Comparison of ENCODE assay signal across 1 cellular context in the genomic region with DNA sequence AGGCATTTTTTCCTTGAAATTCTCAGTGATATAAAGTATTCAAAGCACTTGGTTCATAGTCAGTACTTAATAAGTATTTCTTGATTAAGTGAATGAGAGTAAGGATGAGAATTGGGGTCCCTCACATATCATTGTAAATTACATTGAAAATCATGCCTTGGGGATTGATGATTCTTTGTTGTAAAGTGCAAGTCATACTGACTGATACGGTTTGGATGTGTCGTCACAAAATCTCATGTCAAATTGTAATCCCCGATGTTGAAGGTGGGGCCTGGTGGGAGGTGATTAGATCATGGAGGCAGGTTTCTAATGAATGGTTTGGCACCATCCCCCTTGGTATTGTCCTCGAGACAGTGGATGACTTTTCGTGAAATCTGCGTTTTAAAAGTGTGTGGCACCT.
TF ChIP-seq lines count a peak whose summit lies in the region.

No MANE protein-coding gene starts in this region.

TF ChIP-seq in GM23338, 12 proteins besides CTCF, POLR2A, EP300 and RAD21 (continued from another document):
- TF ChIP-seq, protein P1, sequence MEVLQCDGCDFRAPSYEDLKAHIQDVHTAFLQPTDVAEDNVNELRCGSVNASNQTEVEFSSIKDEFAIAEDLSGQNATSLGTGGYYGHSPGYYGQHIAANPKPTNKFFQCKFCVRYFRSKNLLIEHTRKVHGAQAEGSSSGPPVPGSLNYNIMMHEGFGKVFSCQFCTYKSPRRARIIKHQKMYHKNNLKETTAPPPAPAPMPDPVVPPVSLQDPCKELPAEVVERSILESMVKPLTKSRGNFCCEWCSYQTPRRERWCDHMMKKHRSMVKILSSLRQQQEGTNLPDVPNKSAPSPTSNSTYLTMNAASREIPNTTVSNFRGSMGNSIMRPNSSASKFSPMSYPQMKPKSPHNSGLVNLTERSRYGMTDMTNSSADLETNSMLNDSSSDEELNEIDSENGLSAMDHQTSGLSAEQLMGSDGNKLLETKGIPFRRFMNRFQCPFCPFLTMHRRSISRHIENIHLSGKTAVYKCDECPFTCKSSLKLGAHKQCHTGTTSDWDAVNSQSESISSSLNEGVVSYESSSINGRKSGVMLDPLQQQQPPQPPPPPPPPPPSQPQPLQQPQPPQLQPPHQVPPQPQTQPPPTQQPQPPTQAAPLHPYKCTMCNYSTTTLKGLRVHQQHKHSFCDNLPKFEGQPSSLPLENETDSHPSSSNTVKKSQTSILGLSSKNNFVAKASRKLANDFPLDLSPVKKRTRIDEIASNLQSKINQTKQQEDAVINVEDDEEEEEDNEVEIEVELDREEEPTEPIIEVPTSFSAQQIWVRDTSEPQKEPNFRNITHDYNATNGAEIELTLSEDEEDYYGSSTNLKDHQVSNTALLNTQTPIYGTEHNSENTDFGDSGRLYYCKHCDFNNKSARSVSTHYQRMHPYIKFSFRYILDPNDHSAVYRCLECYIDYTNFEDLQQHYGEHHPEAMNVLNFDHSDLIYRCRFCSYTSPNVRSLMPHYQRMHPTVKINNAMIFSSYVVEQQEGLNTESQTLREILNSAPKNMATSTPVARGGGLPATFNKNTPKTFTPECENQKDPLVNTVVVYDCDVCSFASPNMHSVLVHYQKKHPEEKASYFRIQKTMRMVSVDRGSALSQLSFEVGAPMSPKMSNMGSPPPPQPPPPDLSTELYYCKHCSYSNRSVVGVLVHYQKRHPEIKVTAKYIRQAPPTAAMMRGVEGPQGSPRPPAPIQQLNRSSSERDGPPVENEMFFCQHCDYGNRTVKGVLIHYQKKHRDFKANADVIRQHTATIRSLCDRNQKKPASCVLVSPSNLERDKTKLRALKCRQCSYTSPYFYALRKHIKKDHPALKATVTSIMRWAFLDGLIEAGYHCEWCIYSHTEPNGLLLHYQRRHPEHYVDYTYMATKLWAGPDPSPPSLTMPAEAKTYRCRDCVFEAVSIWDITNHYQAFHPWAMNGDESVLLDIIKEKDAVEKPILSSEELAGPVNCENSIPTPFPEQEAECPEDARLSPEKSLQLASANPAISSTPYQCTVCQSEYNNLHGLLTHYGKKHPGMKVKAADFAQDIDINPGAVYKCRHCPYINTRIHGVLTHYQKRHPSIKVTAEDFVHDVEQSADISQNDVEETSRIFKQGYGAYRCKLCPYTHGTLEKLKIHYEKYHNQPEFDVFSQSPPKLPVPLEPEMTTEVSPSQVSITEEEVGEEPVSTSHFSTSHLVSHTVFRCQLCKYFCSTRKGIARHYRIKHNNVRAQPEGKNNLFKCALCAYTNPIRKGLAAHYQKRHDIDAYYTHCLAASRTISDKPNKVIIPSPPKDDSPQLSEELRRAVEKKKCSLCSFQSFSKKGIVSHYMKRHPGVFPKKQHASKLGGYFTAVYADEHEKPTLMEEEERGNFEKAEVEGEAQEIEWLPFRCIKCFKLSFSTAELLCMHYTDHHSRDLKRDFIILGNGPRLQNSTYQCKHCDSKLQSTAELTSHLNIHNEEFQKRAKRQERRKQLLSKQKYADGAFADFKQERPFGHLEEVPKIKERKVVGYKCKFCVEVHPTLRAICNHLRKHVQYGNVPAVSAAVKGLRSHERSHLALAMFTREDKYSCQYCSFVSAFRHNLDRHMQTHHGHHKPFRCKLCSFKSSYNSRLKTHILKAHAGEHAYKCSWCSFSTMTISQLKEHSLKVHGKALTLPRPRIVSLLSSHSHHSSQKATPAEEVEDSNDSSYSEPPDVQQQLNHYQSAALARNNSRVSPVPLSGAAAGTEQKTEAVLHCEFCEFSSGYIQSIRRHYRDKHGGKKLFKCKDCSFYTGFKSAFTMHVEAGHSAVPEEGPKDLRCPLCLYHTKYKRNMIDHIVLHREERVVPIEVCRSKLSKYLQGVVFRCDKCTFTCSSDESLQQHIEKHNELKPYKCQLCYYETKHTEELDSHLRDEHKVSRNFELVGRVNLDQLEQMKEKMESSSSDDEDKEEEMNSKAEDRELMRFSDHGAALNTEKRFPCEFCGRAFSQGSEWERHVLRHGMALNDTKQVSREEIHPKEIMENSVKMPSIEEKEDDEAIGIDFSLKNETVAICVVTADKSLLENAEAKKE (CRISPR knock-in tag; IDR thresholded peaks at IDR 0.05), result no peak
- TF ChIP-seq EZH2phosphoT487 (IDR thresholded peaks at IDR 0.05; ENCODE audit: unreplicated experiment) (no peak), NANOG (IDR thresholded peaks at IDR 0.05; ENCODE audit: borderline replicate concordance) (no peak), POLR2AphosphoS5 (IDR thresholded peaks at IDR 0.05; ENCODE audit: low read depth) (no peak), JUNB (IDR thresholded peaks at IDR 0.05; ENCODE audit: unreplicated experiment) (no peak), ZNF114 (CRISPR knock-in tag; IDR thresholded peaks at IDR 0.05) (no peak)
- TF ChIP-seq, protein P2, sequence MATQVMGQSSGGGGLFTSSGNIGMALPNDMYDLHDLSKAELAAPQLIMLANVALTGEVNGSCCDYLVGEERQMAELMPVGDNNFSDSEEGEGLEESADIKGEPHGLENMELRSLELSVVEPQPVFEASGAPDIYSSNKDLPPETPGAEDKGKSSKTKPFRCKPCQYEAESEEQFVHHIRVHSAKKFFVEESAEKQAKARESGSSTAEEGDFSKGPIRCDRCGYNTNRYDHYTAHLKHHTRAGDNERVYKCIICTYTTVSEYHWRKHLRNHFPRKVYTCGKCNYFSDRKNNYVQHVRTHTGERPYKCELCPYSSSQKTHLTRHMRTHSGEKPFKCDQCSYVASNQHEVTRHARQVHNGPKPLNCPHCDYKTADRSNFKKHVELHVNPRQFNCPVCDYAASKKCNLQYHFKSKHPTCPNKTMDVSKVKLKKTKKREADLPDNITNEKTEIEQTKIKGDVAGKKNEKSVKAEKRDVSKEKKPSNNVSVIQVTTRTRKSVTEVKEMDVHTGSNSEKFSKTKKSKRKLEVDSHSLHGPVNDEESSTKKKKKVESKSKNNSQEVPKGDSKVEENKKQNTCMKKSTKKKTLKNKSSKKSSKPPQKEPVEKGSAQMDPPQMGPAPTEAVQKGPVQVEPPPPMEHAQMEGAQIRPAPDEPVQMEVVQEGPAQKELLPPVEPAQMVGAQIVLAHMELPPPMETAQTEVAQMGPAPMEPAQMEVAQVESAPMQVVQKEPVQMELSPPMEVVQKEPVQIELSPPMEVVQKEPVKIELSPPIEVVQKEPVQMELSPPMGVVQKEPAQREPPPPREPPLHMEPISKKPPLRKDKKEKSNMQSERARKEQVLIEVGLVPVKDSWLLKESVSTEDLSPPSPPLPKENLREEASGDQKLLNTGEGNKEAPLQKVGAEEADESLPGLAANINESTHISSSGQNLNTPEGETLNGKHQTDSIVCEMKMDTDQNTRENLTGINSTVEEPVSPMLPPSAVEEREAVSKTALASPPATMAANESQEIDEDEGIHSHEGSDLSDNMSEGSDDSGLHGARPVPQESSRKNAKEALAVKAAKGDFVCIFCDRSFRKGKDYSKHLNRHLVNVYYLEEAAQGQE (IDR thresholded peaks at IDR 0.05; ENCODE audit: unreplicated experiment), result no peak
